Comparison of ENCODE assay signal across 17 cellular contexts in the genomic region with DNA sequence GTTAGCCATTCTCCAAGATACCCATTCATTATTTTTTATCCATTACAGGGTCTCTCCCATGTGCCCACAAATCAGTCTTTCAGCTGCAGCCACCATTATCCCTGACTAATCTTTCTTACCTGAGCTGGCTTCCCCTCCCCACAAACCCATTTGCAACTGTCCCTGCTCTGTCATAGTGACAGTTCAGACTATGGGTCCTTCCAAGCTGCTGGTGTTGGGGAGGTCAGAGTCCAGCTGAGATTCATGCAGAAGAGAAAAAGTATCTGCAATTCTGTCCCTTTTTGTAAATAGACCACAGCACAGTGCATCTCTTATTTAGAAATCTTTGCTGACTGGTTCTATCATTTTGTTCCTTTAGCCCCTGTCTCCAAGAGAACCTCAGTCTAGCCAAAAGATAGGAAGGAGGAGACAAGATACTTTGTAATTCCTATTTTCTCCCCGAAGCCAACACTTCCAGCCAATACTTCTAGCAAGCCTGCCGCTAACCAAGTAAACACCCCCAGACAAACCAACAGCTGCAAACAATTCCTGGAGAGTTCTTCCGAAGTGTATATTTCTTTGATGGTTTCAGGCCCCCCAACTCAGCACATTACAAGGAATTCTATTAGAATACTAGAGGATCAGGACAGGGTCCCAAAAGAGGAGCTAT.
DNase-seq lines count a peak whose midpoint lies in the region; ATAC-seq, FAIRE-seq and TF ChIP-seq lines count a peak whose summit lies in the region.
"Had no signal": no experiment of that assay in that cellular context is flagged by ENCODE, and none has a peak within 500 bp of the region (broad histone marks: within the 10 kb centered on the region; RNA-seq: fewer than 3 reads in every experiment).

No MANE protein-coding gene starts in this region.

- H3K23ac ChIP-seq in IMR-90 (ENCODE audit: low read depth, low read length) (peak overlapping the region; percentile 56; the same call in 1 of the 2 replicates), H1 (ENCODE audit: insufficient read length) (no peak overlapping the region)

- CTCF ChIA-PET in IMR-90 (lab: Yijun Ruan, JAX) = interaction anchor here (0.6 to 1.2 kb wide), 2 partner anchors 15 to 263 kb away, joined by 3 read pairs; no protein-coding TSS in a partner anchor
- CTCF ChIA-PET in H1 (lab: Charles Lee; ENCODE audit: partially characterized antibody) = interaction anchor here (0.7 to 1.2 kb wide), 4 partner anchors 23 to 656 kb away, joined by 3 to 4 read pairs (median 3); no protein-coding TSS in a partner anchor
- CTCF ChIA-PET in HepG2 (lab: Yijun Ruan, JAX; ENCODE audit: low intra/inter-chr PET ratio, low total read pairs) = no interaction called here

- H3K4me2 ChIP-seq in IMR-90 (ENCODE audit: low read depth, low read length) (no peak overlapping the region), H1 (ENCODE audit: insufficient read depth in 1 of 2, low read depth in 2 of 2, low read length in 2 of 2) (no peak overlapping the region), HepG2 (ENCODE audit: low read depth, low read length) (no peak overlapping the region), skeletal muscle satellite cell (ENCODE audit: low read length) (peak overlapping the region; percentile 60)

- H2AK5ac ChIP-seq in IMR-90 (ENCODE audit: low read depth, low read length) (peak overlapping the region; percentile 34; the same call in 1 of the 2 replicates), H1 (ENCODE audit: low read depth, low read length) (no peak overlapping the region)

- H4K91ac ChIP-seq in IMR-90 (ENCODE audit: insufficient read depth, low read depth, low read length) = peak overlapping the region; percentile 80
- no peak overlapping the region for H4K91ac ChIP-seq in H1 (replicated peaks; ENCODE audit: insufficient read length, low read length)

- H3K14ac ChIP-seq in IMR-90 (replicated peaks; ENCODE audit: low read depth, low read length) (no peak overlapping the region), H1 (ENCODE audit: insufficient read length) (no peak overlapping the region)

- DNase-seq in IMR-90 (peak; percentile 20), H1 (ENCODE audit: low read depth in 1 of 2, low spot score in 2 of 2) (no peak), HepG2 (ENCODE audit: low spot score) (no peak), NCI-H2081 (lab: John Stamatoyannopoulos, UW) (no peak)
- DNase-seq in stimulated activated CD4-positive, alpha-beta T cell treated with anti-CD3 and anti-CD28 coated beads, Interleukin-2, amount 100 ng/mL, for 48 hours = no peak
- DNase-seq: activated CD8-positive, alpha-beta memory T cell treated with anti-CD3 and anti-CD28 coated beads, Interleukin-2, amount 10 ng/mL, durations not matched to agents 7 days and 5 days; activated gamma-delta T cell; DMS153; effector CD8-positive, alpha-beta T cell; NCI-H187 treated with DMSO at 0.1 percent for 48 hours; NCI-H524 treated with DMSO at 0.1 percent for 48 hours; Peyer's patch had no signal

- H3K9ac ChIP-seq in IMR-90 (ENCODE audit: low read depth, low read length) = peak overlapping the region; percentile 42; the same call in 1 of the 2 replicates
- no peak overlapping the region; a peak in 1 of 7 replicates for H3K9ac ChIP-seq in H1 (replicated peaks in 1 of 4; ENCODE audit: extremely low read depth in 1 of 4, low read depth in 3 of 4, low read length in 3 of 4)
- H3K9ac ChIP-seq in HepG2 (ENCODE audit: insufficient read depth, low read depth, low read length) = no peak overlapping the region
- peak overlapping the region; percentile 55 for H3K9ac ChIP-seq in skeletal muscle satellite cell (ENCODE audit: low read depth, low read length)

- H3K27me3 ChIP-seq in IMR-90 (ENCODE audit: control insufficient read depth, insufficient read depth, low read length) = no peaks in the 10 kb centered on the region
- no peaks in the 10 kb centered on the region for H3K27me3 ChIP-seq in H1 (replicated peaks in 1 of 4; ENCODE audit: control insufficient read depth in 3 of 4, extremely low read depth in 1 of 4, insufficient read depth in 3 of 4, low read length in 3 of 4)
- H3K27me3 ChIP-seq in HepG2 (ENCODE audit: control insufficient read depth in 1 of 2, insufficient read depth in 2 of 2, low read length in 2 of 2) = no peaks in the 10 kb centered on the region
- H3K27me3 ChIP-seq in skeletal muscle satellite cell (ENCODE audit: control insufficient read depth, insufficient read depth, low read length) = no peaks in the 10 kb centered on the region
- H3K27me3 ChIP-seq: Peyer's patch had no signal

- ATAC-seq in IMR-90 (ENCODE audit: low read depth) = peak; percentile 4; the same call in 1 of the 2 replicates
- no peak for ATAC-seq in HepG2
- no peak for ATAC-seq in HG02759 (IDR thresholded peaks at IDR 0.05; ENCODE audit: unreplicated experiment)
- ATAC-seq in HG03097 (IDR thresholded peaks at IDR 0.05; ENCODE audit: low FRiP score, unreplicated experiment) = no peak
- ATAC-seq: activated CD8-positive, alpha-beta memory T cell treated with anti-CD3 and anti-CD28 coated beads, Interleukin-2, amount 10 ng/mL, durations not matched to agents 7 days and 5 days had no signal

- no peak overlapping the region for H2AK9ac ChIP-seq in IMR-90 (replicated peaks; ENCODE audit: low read depth, low read length, poor library complexity)

- peak overlapping the region; percentile 4; the same call in 1 of the 2 replicates for H4K5ac ChIP-seq in IMR-90 (ENCODE audit: low read depth, low read length)
- no peak overlapping the region for H4K5ac ChIP-seq in H1 (ENCODE audit: insufficient read length, low read depth, low read length)

- TF ChIP-seq POLR2A in IMR-90 (IDR thresholded peaks at IDR 0.05; ENCODE audit: low read depth, low read length) (no peak), H1 (IDR thresholded peaks at IDR 0.05; ENCODE audit: control extremely low read depth in 1 of 2, low read depth in 2 of 2, low read length in 2 of 2) (no peak), HepG2 (IDR thresholded peaks at IDR 0.05; ENCODE audit: insufficient read depth in 1 of 2, low read depth in 2 of 2, low read length in 2 of 2) (no peak)

- TF ChIP-seq RAD21 in IMR-90 (IDR thresholded peaks at IDR 0.05; ENCODE audit: low read length) (no peak), H1 (IDR thresholded peaks at IDR 0.05 in 1 of 2, conservative IDR thresholded peaks at IDR 0.05 in 1 of 2; ENCODE audit: low read depth in 2 of 2, low read length in 2 of 2) (no peak), HepG2 (CRISPR knock-in tag; IDR thresholded peaks at IDR 0.05) (no peak)

- H3K56ac ChIP-seq in IMR-90 (ENCODE audit: extremely low read depth, insufficient read depth, low read length) (peak overlapping the region; percentile 7; the same call in 1 of the 2 replicates), H1 (replicated peaks; ENCODE audit: insufficient read length, low read depth, low read length) (no peak overlapping the region)

- no peak overlapping the region for H2AFZ ChIP-seq in IMR-90 (replicated peaks; ENCODE audit: low read length, poor library complexity)
- peak overlapping the region; percentile 51; the same call in 1 of the 2 replicates for H2AFZ ChIP-seq in H1 (ENCODE audit: low read length)
- no peak overlapping the region for H2AFZ ChIP-seq in HepG2 (ENCODE audit: low read length)

- intact Hi-C loops in IMR-90 (cut with micrococcal nuclease) (loop anchor here (5.0 to 10.0 kb wide), 3 partner anchors 148 to 531 kb away; a partner anchor contains a TSS), HepG2 (cut with micrococcal nuclease; ENCODE audit: unreplicated experiment) (no loop called here)

- H3K79me1 ChIP-seq in IMR-90 (ENCODE audit: low read depth in 1 of 2, low read length in 2 of 2) = no peaks in the 10 kb centered on the region
- no peaks in the 10 kb centered on the region for H3K79me1 ChIP-seq in H1 (ENCODE audit: low read depth, low read length)

- H3K4me3 ChIP-seq in IMR-90 (ENCODE audit: insufficient read depth, low read depth, low read length) (no peak overlapping the region), H1 (ENCODE audit: extremely low read depth in 1 of 4, insufficient read depth in 2 of 4, low read depth in 3 of 4, low read length in 4 of 4) (no peak overlapping the region), HepG2 (replicated peaks in 1 of 3; ENCODE audit: insufficient read depth in 1 of 3, low read depth in 2 of 3, low read length in 3 of 3) (no peak overlapping the region), skeletal muscle satellite cell (ENCODE audit: low read length) (no peak overlapping the region)
- H3K4me3 ChIP-seq: Peyer's patch had no signal

- WGBS in IMR-90 (ENCODE audit: extremely low coverage in 2 of 2, insufficient read length in 1 of 2), 2 experiments = no CpG with 5 or more reads among the region's 3 CpGs
- 92% methylated on average over 3 of the region's 3 CpGs; no CpG with 5 or more reads in 1 of the 2 experiments for WGBS in H1 (ENCODE audit: extremely low coverage in 1 of 2, insufficient coverage in 1 of 2, insufficient read length in 1 of 2, insufficient replicate concordance in 2 of 2, low coverage in 1 of 2, low lambda C conversion rate in 2 of 2, missing lambda C conversion rate in 1 of 2), 2 experiments
- WGBS in HepG2 (ENCODE audit: low lambda C conversion rate) = 5% methylated on average over 3 of the region's 3 CpGs

- H3K27ac ChIP-seq in IMR-90 (ENCODE audit: insufficient read depth, low read length) = peak overlapping the region; percentile 89; the same call in 1 of the 2 replicates
- no peak overlapping the region for H3K27ac ChIP-seq in H1 (ENCODE audit: low read depth, low read length)
- H3K27ac ChIP-seq in HepG2 (ENCODE audit: extremely low read length, insufficient read depth, low read length) = no peak overlapping the region
- H3K27ac ChIP-seq: VCaP had no signal

- H3K9me3 ChIP-seq in IMR-90 (ENCODE audit: control insufficient read depth, insufficient read depth, low read length) = no peaks in the 10 kb centered on the region
- H3K9me3 ChIP-seq in H1 (ENCODE audit: insufficient read depth in 2 of 2, low read depth in 1 of 2, low read length in 1 of 2) = no peaks in the 10 kb centered on the region
- H3K9me3 ChIP-seq in HepG2 (ENCODE audit: low read length) = no peaks in the 10 kb centered on the region
- no peaks in the 10 kb centered on the region for H3K9me3 ChIP-seq in skeletal muscle satellite cell (replicated peaks; ENCODE audit: low read length)
- H3K9me3 ChIP-seq: Peyer's patch had no signal

- no peaks in the 10 kb centered on the region for H3K79me2 ChIP-seq in H1 (ENCODE audit: control insufficient read depth in 1 of 2, insufficient read depth in 2 of 2, low read length in 2 of 2)
- no peaks in the 10 kb centered on the region for H3K79me2 ChIP-seq in HepG2 (ENCODE audit: insufficient read depth, low read length)

- H2BK5ac ChIP-seq in IMR-90 (ENCODE audit: low read depth, low read length, poor library complexity, severe bottlenecking) (peak overlapping the region; percentile 43), H1 (ENCODE audit: low read depth, low read length) (no peak overlapping the region)

- BruUV-seq in IMR-90 (replicated peaks; lab: Mats Ljungman, UMichigan) (no TSS peak), HepG2 (replicated peaks; lab: Mats Ljungman, UMichigan) (no TSS peak)

- H3K18ac ChIP-seq in IMR-90 (ENCODE audit: low read depth, low read length) (peak overlapping the region; percentile 44), H1 (ENCODE audit: extremely low read depth, low read length) (no peak overlapping the region)

- H3K23me2 ChIP-seq in H1 (ENCODE audit: low read depth, low read length) = no peaks in the 10 kb centered on the region

- no peaks in the 10 kb centered on the region for H4K20me1 ChIP-seq in IMR-90 (ENCODE audit: insufficient read depth, low read length)
- H4K20me1 ChIP-seq in H1 (replicated peaks in 1 of 2; ENCODE audit: control insufficient read depth in 1 of 2, insufficient read depth in 2 of 2, low read length in 2 of 2) = no peaks in the 10 kb centered on the region
- no peaks in the 10 kb centered on the region for H4K20me1 ChIP-seq in HepG2 (ENCODE audit: insufficient read depth, low read length)

- dilution Hi-C loops in IMR-90 (cut with HindIII; ENCODE audit: low sequenced_read_pairs, unreplicated experiment) = no loop called here

- POLR2A ChIA-PET in IMR-90 (lab: Charles Lee; ENCODE audit: unreplicated experiment) (no interaction called here), H1 (lab: Charles Lee; ENCODE audit: partially characterized antibody) (interaction anchor here (1.1 kb wide), 1 partner anchor 11 kb away, joined by 3 read pairs; no protein-coding TSS in a partner anchor), HepG2 (lab: Yijun Ruan, JAX) (no interaction called here)

- peak overlapping the region; percentile 67 for H2BK120ac ChIP-seq in IMR-90 (ENCODE audit: low read depth, low read length)
- H2BK120ac ChIP-seq in H1 (replicated peaks; ENCODE audit: low read depth, low read length) = no peak overlapping the region

- H2BK12ac ChIP-seq in H1 (ENCODE audit: low read depth, low read length) = no peak overlapping the region

- H2BK15ac ChIP-seq in IMR-90 (ENCODE audit: low read depth, low read length) = no peak overlapping the region; the same call in 2 of the 3 replicates
- no peak overlapping the region for H2BK15ac ChIP-seq in H1 (ENCODE audit: low read length)

- TF ChIP-seq CTCF in IMR-90 (conservative IDR thresholded peaks at IDR 0.05; ENCODE audit: low read depth, low read length) (no peak), H1 (IDR thresholded peaks at IDR 0.05; ENCODE audit: control extremely low read depth in 1 of 3, insufficient read depth in 1 of 3, low read depth in 1 of 3, low read length in 3 of 3) (no peak), HepG2 (CRISPR knock-in tag; IDR thresholded peaks at IDR 0.05) (no peak)

- FAIRE-seq in H1 (lab: Jason Lieb, UNC) (no peak), HepG2 (lab: Jason Lieb, UNC) (no peak)
- FAIRE-seq: keratinocyte had no signal

- TF ChIP-seq EP300 in H1 (IDR thresholded peaks at IDR 0.05; ENCODE audit: borderline replicate concordance in 1 of 2, low read depth in 2 of 2, low read length in 2 of 2) (no peak), HepG2 (IDR thresholded peaks at IDR 0.05; ENCODE audit: low read depth in 2 of 2, low read length in 2 of 2) (no peak), HepG2 (CRISPR knock-in tag; IDR thresholded peaks at IDR 0.05; ENCODE audit: borderline replicate concordance) (no peak)

- peak overlapping the region in 1 of 2 experiments; percentile 13; a peak in 1 of 4 replicates for H4K8ac ChIP-seq in IMR-90 (ENCODE audit: low read depth in 2 of 2, low read length in 2 of 2)
- no peak overlapping the region for H4K8ac ChIP-seq in H1 (ENCODE audit: extremely low read depth, insufficient read depth, low read length)

- peaks cover 14% of the 10 kb centered on the region for H3K4me1 ChIP-seq in IMR-90 (ENCODE audit: control insufficient read depth, insufficient read depth, low read length)
- peaks cover 0 to 3% (median 0%) of the 10 kb centered on the region in 4 experiments; a peak in 1 of 7 replicates for H3K4me1 ChIP-seq in H1 (replicated peaks in 1 of 4; ENCODE audit: control insufficient read depth in 3 of 4, insufficient read depth in 4 of 4, low read length in 3 of 4)
- no peaks in the 10 kb centered on the region for H3K4me1 ChIP-seq in HepG2 (ENCODE audit: insufficient read depth, low read length)
- peaks cover 56% of the 10 kb centered on the region for H3K4me1 ChIP-seq in skeletal muscle satellite cell (ENCODE audit: control insufficient read depth, insufficient read depth, low read length)
- H3K4me1 ChIP-seq: Peyer's patch had no signal

- H3K4ac ChIP-seq in IMR-90 (ENCODE audit: low read depth, low read length) (peak overlapping the region; percentile 35; the same call in 1 of the 2 replicates), H1 (replicated peaks; ENCODE audit: insufficient read length, low read depth, low read length) (no peak overlapping the region)

- H3K9me1 ChIP-seq in IMR-90 (ENCODE audit: insufficient read depth, low read length) = peaks cover 5% of the 10 kb centered on the region

- in situ Hi-C loops in IMR-90 (cut with MboI; ENCODE audit: low sequenced_read_pairs) (no loop called here), HepG2 (cut with HindIII; ENCODE audit: extremely low pct_ligation_motif_present, low pct_unique_long_range_greater_than_20kb) (no loop called here)

- H2BK20ac ChIP-seq in IMR-90 (ENCODE audit: low read depth, low read length) = peak overlapping the region; percentile 60
- no peak overlapping the region for H2BK20ac ChIP-seq in H1 (ENCODE audit: low read length)

- no peaks in the 10 kb centered on the region for H3K36me3 ChIP-seq in IMR-90 (ENCODE audit: control insufficient read depth, insufficient read depth, low read length)
- no peaks in the 10 kb centered on the region for H3K36me3 ChIP-seq in H1 (ENCODE audit: control insufficient read depth in 2 of 4, insufficient read depth in 4 of 4, low read length in 3 of 4)
- H3K36me3 ChIP-seq in HepG2 (replicated peaks in 1 of 2; ENCODE audit: control insufficient read depth in 1 of 2, insufficient read depth in 2 of 2, low read length in 2 of 2) = no peaks in the 10 kb centered on the region
- H3K36me3 ChIP-seq in skeletal muscle satellite cell (ENCODE audit: insufficient read depth, low read length) = no peaks in the 10 kb centered on the region
- H3K36me3 ChIP-seq: Peyer's patch had no signal

Comparison
In these comparisons a context has a peak if more than half of its experiments do, and no peak if none do; other contexts are left out.
1. H3K9ac ChIP-seq: peak in IMR-90 (single experiment) and skeletal muscle satellite cell (single experiment); none in H1 (0 of 4) and HepG2 (single experiment).